Comparison of ENCODE assay signal across 1 cellular context in the genomic region with DNA sequence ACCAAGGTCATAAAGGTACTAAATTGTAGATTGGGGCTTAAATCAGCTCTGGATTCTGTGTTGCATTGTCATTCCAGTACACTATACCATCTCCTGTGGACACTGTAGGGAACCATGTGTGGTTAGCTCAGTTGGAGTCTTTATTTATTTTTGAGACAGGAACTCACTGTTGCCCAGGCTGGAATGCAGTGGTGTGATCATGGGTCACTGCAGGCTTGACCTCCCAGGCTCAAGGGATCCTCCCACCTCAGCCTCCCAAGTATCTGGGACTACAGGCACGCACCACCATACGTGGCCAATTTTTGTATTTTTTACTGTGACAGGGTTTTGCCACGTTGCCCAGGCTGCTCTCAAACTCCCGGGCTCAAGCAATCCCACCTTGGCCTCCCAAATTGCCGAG.
TF ChIP-seq lines count a peak whose summit lies in the region.

No MANE protein-coding gene starts in this region.

TF ChIP-seq in HCT116, 20 proteins besides CTCF, POLR2A, EP300 and RAD21 (continued from another document):
- TF ChIP-seq, protein P1, sequence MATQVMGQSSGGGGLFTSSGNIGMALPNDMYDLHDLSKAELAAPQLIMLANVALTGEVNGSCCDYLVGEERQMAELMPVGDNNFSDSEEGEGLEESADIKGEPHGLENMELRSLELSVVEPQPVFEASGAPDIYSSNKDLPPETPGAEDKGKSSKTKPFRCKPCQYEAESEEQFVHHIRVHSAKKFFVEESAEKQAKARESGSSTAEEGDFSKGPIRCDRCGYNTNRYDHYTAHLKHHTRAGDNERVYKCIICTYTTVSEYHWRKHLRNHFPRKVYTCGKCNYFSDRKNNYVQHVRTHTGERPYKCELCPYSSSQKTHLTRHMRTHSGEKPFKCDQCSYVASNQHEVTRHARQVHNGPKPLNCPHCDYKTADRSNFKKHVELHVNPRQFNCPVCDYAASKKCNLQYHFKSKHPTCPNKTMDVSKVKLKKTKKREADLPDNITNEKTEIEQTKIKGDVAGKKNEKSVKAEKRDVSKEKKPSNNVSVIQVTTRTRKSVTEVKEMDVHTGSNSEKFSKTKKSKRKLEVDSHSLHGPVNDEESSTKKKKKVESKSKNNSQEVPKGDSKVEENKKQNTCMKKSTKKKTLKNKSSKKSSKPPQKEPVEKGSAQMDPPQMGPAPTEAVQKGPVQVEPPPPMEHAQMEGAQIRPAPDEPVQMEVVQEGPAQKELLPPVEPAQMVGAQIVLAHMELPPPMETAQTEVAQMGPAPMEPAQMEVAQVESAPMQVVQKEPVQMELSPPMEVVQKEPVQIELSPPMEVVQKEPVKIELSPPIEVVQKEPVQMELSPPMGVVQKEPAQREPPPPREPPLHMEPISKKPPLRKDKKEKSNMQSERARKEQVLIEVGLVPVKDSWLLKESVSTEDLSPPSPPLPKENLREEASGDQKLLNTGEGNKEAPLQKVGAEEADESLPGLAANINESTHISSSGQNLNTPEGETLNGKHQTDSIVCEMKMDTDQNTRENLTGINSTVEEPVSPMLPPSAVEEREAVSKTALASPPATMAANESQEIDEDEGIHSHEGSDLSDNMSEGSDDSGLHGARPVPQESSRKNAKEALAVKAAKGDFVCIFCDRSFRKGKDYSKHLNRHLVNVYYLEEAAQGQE (IDR thresholded peaks at IDR 0.05; ENCODE audit: low read depth): no peak
- TF ChIP-seq FOSL1 (IDR thresholded peaks at IDR 0.05; ENCODE audit: low read depth): no peak
- TF ChIP-seq ZFX (IDR thresholded peaks at IDR 0.05): no peak
- no peak for TF ChIP-seq EZH2 (IDR thresholded peaks at IDR 0.05)
- no peak for TF ChIP-seq POLR2AphosphoS5 (IDR thresholded peaks at IDR 0.05; ENCODE audit: low read depth, low read length)
- no peak for TF ChIP-seq SRF (IDR thresholded peaks at IDR 0.05; ENCODE audit: low read depth)
- no peak for TF ChIP-seq ZNF274 (IDR thresholded peaks at IDR 0.05; ENCODE audit: low read depth, low read length)
- TF ChIP-seq CBX3 (IDR thresholded peaks at IDR 0.05; ENCODE audit: low read depth): no peak
